ENCODE assay signal across 2 cellular contexts in the genomic region with DNA sequence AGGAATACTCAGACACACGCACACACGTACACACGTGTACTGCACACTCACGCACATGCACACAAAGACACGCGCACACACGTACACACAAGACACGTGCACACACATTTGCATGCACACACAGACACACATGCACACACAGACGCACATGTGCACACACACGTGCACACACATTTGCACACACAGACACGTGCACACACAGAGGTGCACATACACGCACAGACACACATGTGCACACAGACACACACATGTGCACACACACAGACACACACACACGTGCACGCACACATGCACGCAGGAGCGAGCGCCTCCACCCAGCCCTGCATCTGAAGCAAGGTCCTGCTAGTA.
A peak's percentile ranks its signal among the peaks of the same experiment; 100 is the strongest.
TF ChIP-seq lines count a peak whose summit lies in the region.

No MANE protein-coding gene starts in this region.

TF ChIP-seq in HepG2, 621 proteins besides CTCF, POLR2A, EP300 and RAD21:
- TF ChIP-seq, protein P1, sequence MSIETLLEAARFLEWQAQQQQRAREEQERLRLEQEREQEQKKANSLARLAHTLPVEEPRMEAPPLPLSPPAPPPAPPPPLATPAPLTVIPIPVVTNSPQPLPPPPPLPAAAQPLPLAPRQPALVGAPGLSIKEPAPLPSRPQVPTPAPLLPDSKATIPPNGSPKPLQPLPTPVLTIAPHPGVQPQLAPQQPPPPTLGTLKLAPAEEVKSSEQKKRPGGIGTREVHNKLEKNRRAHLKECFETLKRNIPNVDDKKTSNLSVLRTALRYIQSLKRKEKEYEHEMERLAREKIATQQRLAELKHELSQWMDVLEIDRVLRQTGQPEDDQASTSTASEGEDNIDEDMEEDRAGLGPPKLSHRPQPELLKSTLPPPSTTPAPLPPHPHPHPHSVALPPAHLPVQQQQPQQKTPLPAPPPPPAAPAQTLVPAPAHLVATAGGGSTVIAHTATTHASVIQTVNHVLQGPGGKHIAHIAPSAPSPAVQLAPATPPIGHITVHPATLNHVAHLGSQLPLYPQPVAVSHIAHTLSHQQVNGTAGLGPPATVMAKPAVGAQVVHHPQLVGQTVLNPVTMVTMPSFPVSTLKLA (IDR thresholded peaks at IDR 0.05), result peak; percentile 99
- peak; percentile 24; the same call in 1 of the 2 replicates for TF ChIP-seq MAX (IDR thresholded peaks at IDR 0.05)
- TF ChIP-seq KMT2A (CRISPR knock-in tag; IDR thresholded peaks at IDR 0.05), result 0 out of 2 replicates have a peak, but pooled peaks have one; percentile 2
- 0 out of 2 replicates have a peak, but pooled peaks have one; percentile 3 for TF ChIP-seq ZMYM2 (CRISPR knock-in tag; IDR thresholded peaks at IDR 0.05)
- no peak for TF ChIP-seq ZSCAN29 (CRISPR knock-in tag; conservative IDR thresholded peaks at IDR 0.05)
- TF ChIP-seq TARDBP (CRISPR knock-in tag; IDR thresholded peaks at IDR 0.05), result 0 out of 2 replicates have a peak, but pooled peaks have one; percentile 21
- TF ChIP-seq ADNP (CRISPR knock-in tag; IDR thresholded peaks at IDR 0.05), result no peak
- no peak for TF ChIP-seq ZNF629 (CRISPR knock-in tag; conservative IDR thresholded peaks at IDR 0.05)
- TF ChIP-seq DNMT1 (CRISPR knock-in tag; IDR thresholded peaks at IDR 0.05), result peak; percentile 39; the same call in 1 of the 2 replicates
- 0 out of 2 replicates have a peak, but pooled peaks have one; percentile 86 for TF ChIP-seq ZNF207 (IDR thresholded peaks at IDR 0.05; ENCODE audit: borderline replicate concordance)
- no peak for TF ChIP-seq ZNF781 (CRISPR knock-in tag; IDR thresholded peaks at IDR 0.05; ENCODE audit: borderline replicate concordance, not compliant biosample characterization)
- peak; percentile 71 for TF ChIP-seq MXI1 (IDR thresholded peaks at IDR 0.05; ENCODE audit: borderline replicate concordance, low read depth, low read length)
- TF ChIP-seq ZSCAN21 (CRISPR knock-in tag; IDR thresholded peaks at IDR 0.05; ENCODE audit: borderline replicate concordance), result 0 out of 2 replicates have a peak, but pooled peaks have one; percentile 60
- TF ChIP-seq RBFOX2 (IDR thresholded peaks at IDR 0.05; ENCODE audit: low read depth, low read length), result no peak
- peak; percentile 46; the same call in 1 of the 2 replicates for TF ChIP-seq ZNF780A (CRISPR knock-in tag; IDR thresholded peaks at IDR 0.05)
- TF ChIP-seq, protein P2, sequence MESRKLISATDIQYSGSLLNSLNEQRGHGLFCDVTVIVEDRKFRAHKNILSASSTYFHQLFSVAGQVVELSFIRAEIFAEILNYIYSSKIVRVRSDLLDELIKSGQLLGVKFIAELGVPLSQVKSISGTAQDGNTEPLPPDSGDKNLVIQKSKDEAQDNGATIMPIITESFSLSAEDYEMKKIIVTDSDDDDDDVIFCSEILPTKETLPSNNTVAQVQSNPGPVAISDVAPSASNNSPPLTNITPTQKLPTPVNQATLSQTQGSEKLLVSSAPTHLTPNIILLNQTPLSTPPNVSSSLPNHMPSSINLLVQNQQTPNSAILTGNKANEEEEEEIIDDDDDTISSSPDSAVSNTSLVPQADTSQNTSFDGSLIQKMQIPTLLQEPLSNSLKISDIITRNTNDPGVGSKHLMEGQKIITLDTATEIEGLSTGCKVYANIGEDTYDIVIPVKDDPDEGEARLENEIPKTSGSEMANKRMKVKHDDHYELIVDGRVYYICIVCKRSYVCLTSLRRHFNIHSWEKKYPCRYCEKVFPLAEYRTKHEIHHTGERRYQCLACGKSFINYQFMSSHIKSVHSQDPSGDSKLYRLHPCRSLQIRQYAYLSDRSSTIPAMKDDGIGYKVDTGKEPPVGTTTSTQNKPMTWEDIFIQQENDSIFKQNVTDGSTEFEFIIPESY (CRISPR knock-in tag; IDR thresholded peaks at IDR 0.05), result 0 out of 2 replicates have a peak, but pooled peaks have one; percentile 34
- TF ChIP-seq HOXA7 (CRISPR knock-in tag; IDR thresholded peaks at IDR 0.05), result 0 out of 2 replicates have a peak, but pooled peaks have one; percentile 46
- 0 out of 2 replicates have a peak, but pooled peaks have one; percentile 41 for TF ChIP-seq BRD4 (CRISPR knock-in tag; IDR thresholded peaks at IDR 0.05)
- no peak for TF ChIP-seq ZBTB43 (CRISPR knock-in tag; conservative IDR thresholded peaks at IDR 0.05)
- no peak for TF ChIP-seq ATF6 (CRISPR knock-in tag; conservative IDR thresholded peaks at IDR 0.05)
- TF ChIP-seq TEAD3 (CRISPR knock-in tag; optimal IDR thresholded peaks at IDR 0.05; ENCODE audit: borderline replicate concordance), result peak; percentile 41
- 0 out of 2 replicates have a peak, but pooled peaks have one; percentile 79 for TF ChIP-seq CENPT (CRISPR knock-in tag; IDR thresholded peaks at IDR 0.05; ENCODE audit: low read depth)
- TF ChIP-seq MYC (CRISPR knock-in tag; IDR thresholded peaks at IDR 0.05; ENCODE audit: borderline replicate concordance), result peak; percentile 4; the same call in 1 of the 2 replicates

TF ChIP-seq in K562, 482 proteins besides CTCF, POLR2A, EP300 and RAD21:
- TF ChIP-seq SAP30 (IDR thresholded peaks at IDR 0.05; ENCODE audit: borderline replicate concordance, insufficient read depth, low read depth, low read length, poor library complexity, severe bottlenecking), result no peak
- 0 out of 2 replicates have a peak, but pooled peaks have one; percentile 45 for TF ChIP-seq MYNN (IDR thresholded peaks at IDR 0.05)
- no peak for TF ChIP-seq MYNN (CRISPR knock-in tag; IDR thresholded peaks at IDR 0.05)
- peak; percentile 36; the same call in 1 of the 2 replicates for TF ChIP-seq OTX1 (CRISPR knock-in tag; IDR thresholded peaks at IDR 0.05)
- TF ChIP-seq MAX (CRISPR knock-in tag; IDR thresholded peaks at IDR 0.05), result peak; percentile 67; the same call in 1 of the 2 replicates
- no peak for TF ChIP-seq ZBTB40 (IDR thresholded peaks at IDR 0.05)
- no peak for TF ChIP-seq ZBTB40 (CRISPR knock-in tag; IDR thresholded peaks at IDR 0.05)
- 0 out of 2 replicates have a peak, but pooled peaks have one; percentile 15 for TF ChIP-seq TSC22D4 (tag; IDR thresholded peaks at IDR 0.05)
- TF ChIP-seq KDM1A (IDR thresholded peaks at IDR 0.05), result peak in 1 of 2 experiments; percentile 94; a peak in 2 of 4 replicates
- peak; percentile 41; the same call in 1 of the 2 replicates for TF ChIP-seq BHLHE40 (IDR thresholded peaks at IDR 0.05; ENCODE audit: low read length)
- TF ChIP-seq PYGO2 (tag; IDR thresholded peaks at IDR 0.05), result no peak
- peak; percentile 78; the same call in 1 of the 2 replicates for TF ChIP-seq ZBTB43 (CRISPR knock-in tag; IDR thresholded peaks at IDR 0.05)
- TF ChIP-seq ARID2 (IDR thresholded peaks at IDR 0.05), result 0 out of 2 replicates have a peak, but pooled peaks have one; percentile 23
